Comparison of ENCODE assay signal across 1 cellular context in genomic region chr5:151685749-151686672, GRCh38.
TF ChIP-seq lines count a peak whose summit lies in the region.

No MANE protein-coding gene starts in this region.

TF ChIP-seq in K562, 482 proteins besides CTCF, POLR2A, EP300 and RAD21 (continued from another document):
- TF ChIP-seq ZNF592 (IDR thresholded peaks at IDR 0.05) (no peak), CHD7 (IDR thresholded peaks at IDR 0.05; ENCODE audit: low read depth, low read length) (no peak), ETV1 (tag; conservative IDR thresholded peaks at IDR 0.05; ENCODE audit: low read depth) (no peak), HDAC1 (IDR thresholded peaks at IDR 0.05) (no peak), XRCC4 (IDR thresholded peaks at IDR 0.05; ENCODE audit: extremely low read depth, insufficient read depth, insufficient read length) (no peak), FIP1L1 (IDR thresholded peaks at IDR 0.05; ENCODE audit: low read depth, low read length, poor library complexity, severe bottlenecking) (no peak), ELF4 (CRISPR knock-in tag; IDR thresholded peaks at IDR 0.05) (no peak), STAG1 (CRISPR knock-in tag; IDR thresholded peaks at IDR 0.05; ENCODE audit: borderline replicate concordance) (no peak), KDM4B (IDR thresholded peaks at IDR 0.05; ENCODE audit: borderline replicate concordance in 2 of 2, low read depth in 1 of 2) (no peak), CREM (IDR thresholded peaks at IDR 0.05; ENCODE audit: low read depth) (no peak), JUND (IDR thresholded peaks at IDR 0.05; ENCODE audit: borderline replicate concordance, low read depth, low read length) (no peak), JUND (tag; IDR thresholded peaks at IDR 0.05; ENCODE audit: borderline replicate concordance, low read depth, low read length) (no peak), ZNF224 (CRISPR knock-in tag; IDR thresholded peaks at IDR 0.05) (no peak), PHF21A (IDR thresholded peaks at IDR 0.05; ENCODE audit: borderline replicate concordance, low read depth) (no peak), ZNF165 (CRISPR knock-in tag; IDR thresholded peaks at IDR 0.05; ENCODE audit: borderline replicate concordance) (no peak)
TF ChIP-seq in K562: peak in this region for 0.
